In the genomic region with DNA sequence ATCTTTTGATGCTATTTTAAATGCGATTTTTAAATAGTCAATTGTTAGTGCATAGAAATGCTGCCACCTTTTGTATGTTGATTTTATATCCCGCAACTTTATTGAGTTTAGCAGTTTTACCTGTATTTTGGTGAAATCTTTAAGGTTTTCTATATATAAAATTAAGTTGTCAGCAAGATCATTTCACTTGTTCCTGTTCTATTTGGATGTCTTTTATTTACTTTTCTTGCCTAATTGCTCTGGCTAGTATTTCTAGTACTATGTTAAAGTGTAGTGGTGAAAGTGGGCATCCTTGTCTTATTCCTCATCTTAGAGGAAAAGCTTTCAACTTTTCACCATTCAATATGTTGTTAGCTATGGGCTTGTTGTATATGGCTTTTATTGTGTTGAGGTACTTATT, we compare ENCODE assay signal across 6 cellular contexts.
"Had no signal": no experiment of that assay in that cellular context is flagged by ENCODE, and none has a peak within 500 bp of the region (broad histone marks: within the 10 kb centered on the region; RNA-seq: fewer than 3 reads in every experiment).

No MANE protein-coding gene starts in this region.

- H3K4me3 ChIP-seq: K562 had no signal

- H3K27ac ChIP-seq: HL-60, KMS-11 had no signal

- DNase-seq: IMR-90, KBM-7, KG1 had no signal
